In genomic region chr1:25543106-25543424, GRCh38 we compare ENCODE assay signal across 8 cellular contexts. TPM values are rescaled to one million over a fixed set of nuclear protein-coding genes. Genes with fewer than 3 reads are reported as not detected.
A peak's percentile ranks its signal among the peaks of the same experiment; 100 is the strongest.
DNase-seq lines count a peak whose midpoint lies in the region; ATAC-seq and TF ChIP-seq lines count a peak whose summit lies in the region.

No MANE protein-coding gene starts in this region.

- TF ChIP-seq CTCF in AG10803 (conservative IDR thresholded peaks at IDR 0.05; ENCODE audit: low read length) = no peak
- TF ChIP-seq CTCF in LNCaP clone FGC (IDR thresholded peaks at IDR 0.05; ENCODE audit: control insufficient read depth, extremely low read depth, insufficient read depth) = no peak
- no peak for TF ChIP-seq CTCF in neural crest cell (conservative IDR thresholded peaks at IDR 0.05)

- H3K36me3 Mint-ChIP-seq in dendritic cell treated with granulocyte-macrophage colony-stimulating factor and Interleukin-4, amounts not matched to agents 40 ng/mL and 50 ng/mL, for 4 days (ENCODE audit: low read depth) = no peaks in the 10 kb centered on the region
- H3K36me3 Mint-ChIP-seq in neural crest cell (ENCODE audit: low read depth) = no peaks in the 10 kb centered on the region

- no peaks in the 10 kb centered on the region for H3K9me3 Mint-ChIP-seq in dendritic cell treated with granulocyte-macrophage colony-stimulating factor and Interleukin-4, amounts not matched to agents 40 ng/mL and 50 ng/mL, for 4 days
- H3K9me3 Mint-ChIP-seq in neural crest cell = no peaks in the 10 kb centered on the region

- peak overlapping the region; percentile 71 for H3K27ac Mint-ChIP-seq in dendritic cell treated with granulocyte-macrophage colony-stimulating factor and Interleukin-4, amounts not matched to agents 40 ng/mL and 50 ng/mL, for 4 days
- no peak overlapping the region for H3K27ac Mint-ChIP-seq in neural crest cell (ENCODE audit: unreplicated experiment)

- peaks cover 11% of the 10 kb centered on the region for H3K27me3 Mint-ChIP-seq in dendritic cell treated with granulocyte-macrophage colony-stimulating factor and Interleukin-4, amounts not matched to agents 40 ng/mL and 50 ng/mL, for 4 days
- H3K27me3 Mint-ChIP-seq in neural crest cell (ENCODE audit: low read depth) = no peaks in the 10 kb centered on the region

- peak overlapping the region; percentile 63 for H3K4me3 Mint-ChIP-seq in dendritic cell treated with granulocyte-macrophage colony-stimulating factor and Interleukin-4, amounts not matched to agents 40 ng/mL and 50 ng/mL, for 4 days
- peak overlapping the region; percentile 80 for H3K4me3 Mint-ChIP-seq in neural crest cell

- DNase-seq in AG10803 (ENCODE audit: low read depth) (no peak), LNCaP clone FGC (ENCODE audit: low read depth) (no peak), neural crest cell (ENCODE audit: low read depth, low spot score) (no peak), islet precursor cell (no peak), NK-92 (lab: John Stamatoyannopoulos, UW; ENCODE audit: unreplicated experiment) (no peak), NCI-H446 (lab: John Stamatoyannopoulos, UW) (no peak)

- ATAC-seq in GM19328 (IDR thresholded peaks at IDR 0.05; ENCODE audit: unreplicated experiment) = no peak

- H3K4me1 Mint-ChIP-seq in dendritic cell treated with granulocyte-macrophage colony-stimulating factor and Interleukin-4, amounts not matched to agents 40 ng/mL and 50 ng/mL, for 4 days (ENCODE audit: low read depth) = peaks cover 35% of the 10 kb centered on the region
- H3K4me1 Mint-ChIP-seq in neural crest cell = peaks cover 31% of the 10 kb centered on the region

- intact Hi-C loops in dendritic cell treated with granulocyte-macrophage colony-stimulating factor and Interleukin-4, amounts not matched to agents 40 ng/mL and 50 ng/mL, for 4 days (cut with micrococcal nuclease) = loop anchor here (10.0 kb wide), 1 partner anchor 72 kb away; the partner anchor contains the start of gene MAN1C1

- peak overlapping the region; percentile 39 for H3K4me3 ChIP-seq in AG10803 (ENCODE audit: low read length)
- peak overlapping the region; percentile 19; the same call in 1 of the 2 replicates for H3K4me3 ChIP-seq in LNCaP clone FGC (ENCODE audit: low read depth, low read length)

RNA-seq across cellular contexts. Expression of gene LDLRAP1, which starts 0.3 kb away (rescaled TPM):
- total RNA-seq in neural crest cell = 18.8 and 20.7 TPM in 2 replicates
